ENCODE assay signal across 23 cellular contexts in genomic region chr20:33660035-33660684, GRCh38. TPM values are rescaled to one million over a fixed set of nuclear protein-coding genes. Genes with fewer than 3 reads are reported as not detected.
DNase-seq lines count a peak whose midpoint lies in the region; ATAC-seq and TF ChIP-seq lines count a peak whose summit lies in the region.
"Had no signal": no experiment of that assay in that cellular context is flagged by ENCODE, and none has a peak within 500 bp of the region (broad histone marks: within the 10 kb centered on the region; RNA-seq: fewer than 3 reads in every experiment).

No MANE protein-coding gene starts in this region.

- no peaks in the 10 kb centered on the region for H3K27me3 Mint-ChIP-seq in T-cell
- H3K27me3 Mint-ChIP-seq: B cell; CD4-positive, alpha-beta T cell had no signal

- H4K8ac ChIP-seq in neuronal stem cell (ENCODE audit: low read depth, low read length) = no peak overlapping the region

- CTCF ChIA-PET in T-cell (lab: Charles Lee) = no interaction called here

- DNase-seq in stimulated activated CD4-positive, alpha-beta T cell treated with anti-CD3 and anti-CD28 coated beads, Interleukin-15, amount 100 ng/mL, for 24 hours = peak; percentile 1
- no peak for DNase-seq in stimulated activated CD4-positive, alpha-beta T cell treated with anti-CD3 and anti-CD28 coated beads, Interleukin-4, amount 100 ng/mL, for 4 hours
- DNase-seq in RWPE2 (ENCODE audit: low spot score) (peak; percentile 80), neuronal stem cell (ENCODE audit: low spot score) (no peak), ureter (ENCODE audit: low spot score) (no peak), T-cell (no peak)
- DNase-seq: CD4-positive, alpha-beta T cell; COR-L47; DMS79; NCI-H1105; NCI-H146; NCI-H2029 treated with DMSO at 0.1 percent for 48 hours; NCI-H226; NCI-H510A treated with DMSO at 0.1 percent for 48 hours; NCI-H748 treated with DMSO at 0.1 percent for 48 hours; SJCRH30 had no signal

- POLR2A ChIA-PET in T-cell (lab: Charles Lee) = no interaction called here

- no peak overlapping the region for H3K23ac ChIP-seq in neuronal stem cell (ENCODE audit: low read depth, low read length, poor library complexity)

- H2BK120ac ChIP-seq in neuronal stem cell (ENCODE audit: low read depth, low read length) = no peak overlapping the region

- H2BK12ac ChIP-seq in neuronal stem cell (ENCODE audit: low read length) = no peak overlapping the region

- H3K4me2 ChIP-seq in neuronal stem cell (ENCODE audit: insufficient read depth, low read length, poor library complexity, severe bottlenecking) = no peak overlapping the region
- H3K4me2 ChIP-seq: A549, KMS-11 had no signal

- H3K9me3 ChIP-seq in RWPE2 (ENCODE audit: severe bottlenecking) = no peaks in the 10 kb centered on the region
- H3K9me3 ChIP-seq in neuronal stem cell (replicated peaks in 1 of 2; ENCODE audit: control insufficient read depth in 2 of 2, insufficient read depth in 1 of 2, low read depth in 1 of 2, low read length in 2 of 2) = no peaks in the 10 kb centered on the region
- H3K9me3 ChIP-seq: A549, SJCRH30 had no signal

- H3K36me3 ChIP-seq in RWPE2 (ENCODE audit: low read depth) (no peaks in the 10 kb centered on the region), neuronal stem cell (replicated peaks in 1 of 2; ENCODE audit: control insufficient read depth in 2 of 2, insufficient read depth in 2 of 2, low read length in 2 of 2) (peaks cover 4 to 14% of the 10 kb centered on the region in 2 donors)

- no CpG with 5 or more reads among the region's 21 CpGs for WGBS in neuronal stem cell (ENCODE audit: extremely low coverage in 2 of 2, insufficient read length in 2 of 2, insufficient replicate concordance in 1 of 2), 2 donors

- H3K27me3 ChIP-seq in RWPE2 (ENCODE audit: insufficient read depth, poor library complexity, severe bottlenecking) (no peaks in the 10 kb centered on the region), neuronal stem cell (ENCODE audit: control insufficient read depth in 3 of 3, insufficient read depth in 3 of 3, low read depth in 1 of 3, low read length in 3 of 3) (no peaks in the 10 kb centered on the region)
- H3K27me3 ChIP-seq: SJCRH30 had no signal

- no peak overlapping the region for H2AK5ac ChIP-seq in neuronal stem cell (ENCODE audit: low read depth, low read length)

- H3K27ac ChIP-seq in RWPE2 (ENCODE audit: poor library complexity, severe bottlenecking) (no peak overlapping the region), neuronal stem cell (replicated peaks; ENCODE audit: low read length) (no peak overlapping the region)
- H3K27ac ChIP-seq: A549, HL-60, KMS-11, SJCRH30 had no signal

- no peak overlapping the region for H2AFZ ChIP-seq in neuronal stem cell (ENCODE audit: low read length)

- no peak overlapping the region for H3K4me3 Mint-ChIP-seq in T-cell
- H3K4me3 Mint-ChIP-seq: B cell; CD4-positive, alpha-beta T cell had no signal

- H3K79me1 ChIP-seq in neuronal stem cell (ENCODE audit: low read depth, low read length) = peaks cover 3% of the 10 kb centered on the region

- H3K4ac ChIP-seq in neuronal stem cell (ENCODE audit: low read length) = no peak overlapping the region

- no peaks in the 10 kb centered on the region for H3K36me3 Mint-ChIP-seq in T-cell

- no peak overlapping the region for H4K91ac ChIP-seq in neuronal stem cell (ENCODE audit: low read depth, low read length, poor library complexity)

- ATAC-seq in RWPE2 (ENCODE audit: low read depth) (no peak), HG03139 (IDR thresholded peaks at IDR 0.05; ENCODE audit: unreplicated experiment) (no peak), T-cell (replicated peaks in 1 of 4) (no peak)
- ATAC-seq: A549, GM12878, Panc1 had no signal

- no peaks in the 10 kb centered on the region for H3K9me3 Mint-ChIP-seq in T-cell
- H3K9me3 Mint-ChIP-seq: CD4-positive, alpha-beta T cell had no signal

- H3K27ac Mint-ChIP-seq in T-cell = no peak overlapping the region
- H3K27ac Mint-ChIP-seq: B cell; CD4-positive, alpha-beta T cell had no signal

- no peak overlapping the region for H3K14ac ChIP-seq in neuronal stem cell (ENCODE audit: low read length)

- no peak for TF ChIP-seq CTCF in RWPE2 (IDR thresholded peaks at IDR 0.05; ENCODE audit: poor library complexity, severe bottlenecking)

- H3K4me3 ChIP-seq in RWPE2 (ENCODE audit: severe bottlenecking) (no peak overlapping the region), neuronal stem cell (ENCODE audit: low read length in 2 of 2) (no peak overlapping the region)
- H3K4me3 ChIP-seq: A549, GM12878, SJCRH30 had no signal

- H3K18ac ChIP-seq in neuronal stem cell (ENCODE audit: low read length) = no peak overlapping the region

- peak overlapping the region; percentile 12 for H3K9ac ChIP-seq in neuronal stem cell (ENCODE audit: low read depth, low read length, poor library complexity)
- H3K9ac ChIP-seq: KMS-11 had no signal

- H3K4me1 Mint-ChIP-seq in T-cell = peaks cover 19 to 24% (median 21%) of the 10 kb centered on the region in 3 donors

- no peak overlapping the region for H2BK15ac ChIP-seq in neuronal stem cell (ENCODE audit: low read length)

- H3K4me1 ChIP-seq in RWPE2 (ENCODE audit: insufficient read depth, poor library complexity, severe bottlenecking) (no peaks in the 10 kb centered on the region), neuronal stem cell (ENCODE audit: control insufficient read depth in 2 of 2, insufficient read depth in 1 of 2, low read depth in 1 of 2, low read length in 2 of 2) (peaks cover 5 to 8% of the 10 kb centered on the region in 2 donors)

- peak overlapping the region; percentile 19 for H2BK5ac ChIP-seq in neuronal stem cell (ENCODE audit: low read length)

RNA-seq across cellular contexts. Expression of gene C20orf144, which starts 2.0 kb away (rescaled TPM):
- polyA plus RNA-seq in neuronal stem cell (2013, experiment 1 of 2) = 0.07 TPM
- 0.11 TPM for polyA plus RNA-seq in neuronal stem cell (2013, experiment 2 of 2)
- total RNA-seq in ureter = not detected
- total RNA-seq in T-cell = under 1 TPM in 4 of 5 donors, not detected in 1; 0.16 to 0.26 (median 0.22) TPM

RNA-seq across cellular contexts. Expression of gene ACTL10, which starts 6.6 kb away (rescaled TPM):
- polyA plus RNA-seq in neuronal stem cell (2013, experiment 1 of 2) = 0.04 TPM
- polyA plus RNA-seq in neuronal stem cell (2013, experiment 2 of 2) = 0.03 TPM
- total RNA-seq in ureter (3.6 TPM), T-cell (1 to 10 TPM; 1.1 to 7.9 (median 6.1) TPM)
- polyA plus RNA-seq: A549 had no signal

RNA-seq across cellular contexts. Expression of gene NECAB3, which starts 14.1 kb away (rescaled TPM):
- polyA plus RNA-seq in neuronal stem cell (2013, experiment 1 of 2) = 12.9 TPM
- polyA plus RNA-seq in neuronal stem cell (2013, experiment 2 of 2) = 13.4 TPM
- total RNA-seq in ureter (38.6 TPM), T-cell (10 to 100 TPM in 3 of 5 donors, 1 to 10 TPM in 2; 8.5 to 33.9 (median 28.9) TPM)

RNA-seq across cellular contexts. Expression of gene E2F1, which starts 26.0 kb away (rescaled TPM):
- polyA plus RNA-seq in neuronal stem cell (2013, experiment 1 of 2) = 20.5 TPM
- 19.9 TPM for polyA plus RNA-seq in neuronal stem cell (2013, experiment 2 of 2)
- total RNA-seq in ureter = 2.0 TPM
- 1 to 10 TPM; 1.8 to 7.4 (median 4.6) TPM for total RNA-seq in T-cell

RNA-seq across cellular contexts. Expression of gene PXMP4, which starts 60.0 kb away (rescaled TPM):
- 3.3 TPM for polyA plus RNA-seq in neuronal stem cell (2013, experiment 1 of 2)
- 3.1 TPM for polyA plus RNA-seq in neuronal stem cell (2013, experiment 2 of 2)
- total RNA-seq in ureter (19.5 TPM), T-cell (10 to 100 TPM in 3 of 5 donors, 1 to 10 TPM in 2; 6.1 to 15.4 (median 13.9) TPM)

Comparison
In these comparisons a context has a peak if more than half of its experiments do, and no peak if none do; other contexts are left out.
1. DNase-seq: peak in stimulated activated CD4-positive, alpha-beta T cell treated with anti-CD3 and anti-CD28 coated beads, Interleukin-15, amount 100 ng/mL, for 24 hours (single experiment) and RWPE2 (single experiment); none in stimulated activated CD4-positive, alpha-beta T cell treated with anti-CD3 and anti-CD28 coated beads, Interleukin-4, amount 100 ng/mL, for 4 hours (0 of 2), neuronal stem cell (single experiment), ureter (single experiment) and T-cell (0 of 34).